In the genomic region with DNA sequence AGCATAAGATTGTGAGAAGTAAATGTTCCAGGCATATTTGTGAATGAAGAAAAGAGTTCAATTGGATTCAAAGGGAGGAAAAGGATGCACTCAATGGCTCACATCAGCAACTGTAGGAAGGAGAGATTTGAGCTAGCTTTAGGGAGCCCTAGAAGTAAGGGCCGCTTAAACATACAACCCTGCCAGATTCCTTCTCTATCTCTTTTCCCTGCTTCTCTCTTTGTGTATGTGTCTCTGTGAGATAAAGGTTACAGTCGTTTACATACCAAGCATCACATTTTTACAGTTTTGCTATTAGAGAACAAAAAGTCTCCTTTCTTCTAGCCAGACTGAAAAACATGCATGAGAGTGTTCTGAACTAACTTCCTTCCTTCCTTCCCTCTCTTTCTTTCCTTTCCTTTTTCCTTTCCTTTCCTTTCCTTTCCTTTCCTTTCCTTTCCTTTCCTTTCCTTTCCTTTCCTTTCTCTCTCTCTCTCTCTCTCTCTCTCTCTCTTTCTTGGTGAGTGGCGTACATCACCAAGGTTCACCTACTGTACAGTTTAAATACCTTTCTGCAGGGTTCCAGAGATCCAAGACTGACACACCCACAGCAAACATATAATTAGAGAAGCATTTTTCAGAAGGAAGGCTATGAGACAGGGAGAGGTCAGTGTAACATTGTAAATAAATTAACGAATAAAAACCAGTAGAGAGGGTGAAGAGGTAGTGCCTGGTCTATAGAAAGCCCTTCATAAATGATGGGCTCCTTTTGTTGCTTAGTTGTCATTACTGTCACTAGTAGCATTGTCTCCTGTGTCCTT, we compare ENCODE assay signal across 2 cellular contexts.
TF ChIP-seq lines count a peak whose summit lies in the region.

No MANE protein-coding gene starts in this region.

TF ChIP-seq in GM23338, 12 proteins besides CTCF, POLR2A, EP300 and RAD21 (continued from another document and continues in another):
- TF ChIP-seq, protein P1, sequence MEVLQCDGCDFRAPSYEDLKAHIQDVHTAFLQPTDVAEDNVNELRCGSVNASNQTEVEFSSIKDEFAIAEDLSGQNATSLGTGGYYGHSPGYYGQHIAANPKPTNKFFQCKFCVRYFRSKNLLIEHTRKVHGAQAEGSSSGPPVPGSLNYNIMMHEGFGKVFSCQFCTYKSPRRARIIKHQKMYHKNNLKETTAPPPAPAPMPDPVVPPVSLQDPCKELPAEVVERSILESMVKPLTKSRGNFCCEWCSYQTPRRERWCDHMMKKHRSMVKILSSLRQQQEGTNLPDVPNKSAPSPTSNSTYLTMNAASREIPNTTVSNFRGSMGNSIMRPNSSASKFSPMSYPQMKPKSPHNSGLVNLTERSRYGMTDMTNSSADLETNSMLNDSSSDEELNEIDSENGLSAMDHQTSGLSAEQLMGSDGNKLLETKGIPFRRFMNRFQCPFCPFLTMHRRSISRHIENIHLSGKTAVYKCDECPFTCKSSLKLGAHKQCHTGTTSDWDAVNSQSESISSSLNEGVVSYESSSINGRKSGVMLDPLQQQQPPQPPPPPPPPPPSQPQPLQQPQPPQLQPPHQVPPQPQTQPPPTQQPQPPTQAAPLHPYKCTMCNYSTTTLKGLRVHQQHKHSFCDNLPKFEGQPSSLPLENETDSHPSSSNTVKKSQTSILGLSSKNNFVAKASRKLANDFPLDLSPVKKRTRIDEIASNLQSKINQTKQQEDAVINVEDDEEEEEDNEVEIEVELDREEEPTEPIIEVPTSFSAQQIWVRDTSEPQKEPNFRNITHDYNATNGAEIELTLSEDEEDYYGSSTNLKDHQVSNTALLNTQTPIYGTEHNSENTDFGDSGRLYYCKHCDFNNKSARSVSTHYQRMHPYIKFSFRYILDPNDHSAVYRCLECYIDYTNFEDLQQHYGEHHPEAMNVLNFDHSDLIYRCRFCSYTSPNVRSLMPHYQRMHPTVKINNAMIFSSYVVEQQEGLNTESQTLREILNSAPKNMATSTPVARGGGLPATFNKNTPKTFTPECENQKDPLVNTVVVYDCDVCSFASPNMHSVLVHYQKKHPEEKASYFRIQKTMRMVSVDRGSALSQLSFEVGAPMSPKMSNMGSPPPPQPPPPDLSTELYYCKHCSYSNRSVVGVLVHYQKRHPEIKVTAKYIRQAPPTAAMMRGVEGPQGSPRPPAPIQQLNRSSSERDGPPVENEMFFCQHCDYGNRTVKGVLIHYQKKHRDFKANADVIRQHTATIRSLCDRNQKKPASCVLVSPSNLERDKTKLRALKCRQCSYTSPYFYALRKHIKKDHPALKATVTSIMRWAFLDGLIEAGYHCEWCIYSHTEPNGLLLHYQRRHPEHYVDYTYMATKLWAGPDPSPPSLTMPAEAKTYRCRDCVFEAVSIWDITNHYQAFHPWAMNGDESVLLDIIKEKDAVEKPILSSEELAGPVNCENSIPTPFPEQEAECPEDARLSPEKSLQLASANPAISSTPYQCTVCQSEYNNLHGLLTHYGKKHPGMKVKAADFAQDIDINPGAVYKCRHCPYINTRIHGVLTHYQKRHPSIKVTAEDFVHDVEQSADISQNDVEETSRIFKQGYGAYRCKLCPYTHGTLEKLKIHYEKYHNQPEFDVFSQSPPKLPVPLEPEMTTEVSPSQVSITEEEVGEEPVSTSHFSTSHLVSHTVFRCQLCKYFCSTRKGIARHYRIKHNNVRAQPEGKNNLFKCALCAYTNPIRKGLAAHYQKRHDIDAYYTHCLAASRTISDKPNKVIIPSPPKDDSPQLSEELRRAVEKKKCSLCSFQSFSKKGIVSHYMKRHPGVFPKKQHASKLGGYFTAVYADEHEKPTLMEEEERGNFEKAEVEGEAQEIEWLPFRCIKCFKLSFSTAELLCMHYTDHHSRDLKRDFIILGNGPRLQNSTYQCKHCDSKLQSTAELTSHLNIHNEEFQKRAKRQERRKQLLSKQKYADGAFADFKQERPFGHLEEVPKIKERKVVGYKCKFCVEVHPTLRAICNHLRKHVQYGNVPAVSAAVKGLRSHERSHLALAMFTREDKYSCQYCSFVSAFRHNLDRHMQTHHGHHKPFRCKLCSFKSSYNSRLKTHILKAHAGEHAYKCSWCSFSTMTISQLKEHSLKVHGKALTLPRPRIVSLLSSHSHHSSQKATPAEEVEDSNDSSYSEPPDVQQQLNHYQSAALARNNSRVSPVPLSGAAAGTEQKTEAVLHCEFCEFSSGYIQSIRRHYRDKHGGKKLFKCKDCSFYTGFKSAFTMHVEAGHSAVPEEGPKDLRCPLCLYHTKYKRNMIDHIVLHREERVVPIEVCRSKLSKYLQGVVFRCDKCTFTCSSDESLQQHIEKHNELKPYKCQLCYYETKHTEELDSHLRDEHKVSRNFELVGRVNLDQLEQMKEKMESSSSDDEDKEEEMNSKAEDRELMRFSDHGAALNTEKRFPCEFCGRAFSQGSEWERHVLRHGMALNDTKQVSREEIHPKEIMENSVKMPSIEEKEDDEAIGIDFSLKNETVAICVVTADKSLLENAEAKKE (CRISPR knock-in tag; IDR thresholded peaks at IDR 0.05), result no peak
- TF ChIP-seq POLR2AphosphoS5 (IDR thresholded peaks at IDR 0.05; ENCODE audit: low read depth) (no peak), ZNF114 (CRISPR knock-in tag; IDR thresholded peaks at IDR 0.05) (no peak), EZH2phosphoT487 (IDR thresholded peaks at IDR 0.05; ENCODE audit: unreplicated experiment) (no peak), NANOG (IDR thresholded peaks at IDR 0.05; ENCODE audit: borderline replicate concordance) (no peak), CREB1 (CRISPR knock-in tag; IDR thresholded peaks at IDR 0.05; ENCODE audit: low read depth) (no peak), JUNB (IDR thresholded peaks at IDR 0.05; ENCODE audit: unreplicated experiment) (no peak), REST (IDR thresholded peaks at IDR 0.05; ENCODE audit: unreplicated experiment) (no peak), EZH2 (IDR thresholded peaks at IDR 0.05; ENCODE audit: low read depth, unreplicated experiment) (no peak), STAT1 (IDR thresholded peaks at IDR 0.05; ENCODE audit: unreplicated experiment) (no peak)

TF ChIP-seq in K562, 482 proteins besides CTCF, POLR2A, EP300 and RAD21 (continued from another document):
- TF ChIP-seq, protein P2, sequence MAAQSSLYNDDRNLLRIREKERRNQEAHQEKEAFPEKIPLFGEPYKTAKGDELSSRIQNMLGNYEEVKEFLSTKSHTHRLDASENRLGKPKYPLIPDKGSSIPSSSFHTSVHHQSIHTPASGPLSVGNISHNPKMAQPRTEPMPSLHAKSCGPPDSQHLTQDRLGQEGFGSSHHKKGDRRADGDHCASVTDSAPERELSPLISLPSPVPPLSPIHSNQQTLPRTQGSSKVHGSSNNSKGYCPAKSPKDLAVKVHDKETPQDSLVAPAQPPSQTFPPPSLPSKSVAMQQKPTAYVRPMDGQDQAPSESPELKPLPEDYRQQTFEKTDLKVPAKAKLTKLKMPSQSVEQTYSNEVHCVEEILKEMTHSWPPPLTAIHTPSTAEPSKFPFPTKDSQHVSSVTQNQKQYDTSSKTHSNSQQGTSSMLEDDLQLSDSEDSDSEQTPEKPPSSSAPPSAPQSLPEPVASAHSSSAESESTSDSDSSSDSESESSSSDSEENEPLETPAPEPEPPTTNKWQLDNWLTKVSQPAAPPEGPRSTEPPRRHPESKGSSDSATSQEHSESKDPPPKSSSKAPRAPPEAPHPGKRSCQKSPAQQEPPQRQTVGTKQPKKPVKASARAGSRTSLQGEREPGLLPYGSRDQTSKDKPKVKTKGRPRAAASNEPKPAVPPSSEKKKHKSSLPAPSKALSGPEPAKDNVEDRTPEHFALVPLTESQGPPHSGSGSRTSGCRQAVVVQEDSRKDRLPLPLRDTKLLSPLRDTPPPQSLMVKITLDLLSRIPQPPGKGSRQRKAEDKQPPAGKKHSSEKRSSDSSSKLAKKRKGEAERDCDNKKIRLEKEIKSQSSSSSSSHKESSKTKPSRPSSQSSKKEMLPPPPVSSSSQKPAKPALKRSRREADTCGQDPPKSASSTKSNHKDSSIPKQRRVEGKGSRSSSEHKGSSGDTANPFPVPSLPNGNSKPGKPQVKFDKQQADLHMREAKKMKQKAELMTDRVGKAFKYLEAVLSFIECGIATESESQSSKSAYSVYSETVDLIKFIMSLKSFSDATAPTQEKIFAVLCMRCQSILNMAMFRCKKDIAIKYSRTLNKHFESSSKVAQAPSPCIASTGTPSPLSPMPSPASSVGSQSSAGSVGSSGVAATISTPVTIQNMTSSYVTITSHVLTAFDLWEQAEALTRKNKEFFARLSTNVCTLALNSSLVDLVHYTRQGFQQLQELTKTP (IDR thresholded peaks at IDR 0.05; ENCODE audit: low read depth in 1 of 2, partially characterized antibody in 2 of 2), result peak in 1 of 2 experiments; percentile 29
- no peak for TF ChIP-seq SIX5 (IDR thresholded peaks at IDR 0.05; ENCODE audit: borderline replicate concordance in 1 of 2, insufficient read depth in 1 of 2, low read depth in 1 of 2, low read length in 2 of 2)
- no peak for TF ChIP-seq ZNF717 (CRISPR knock-in tag; IDR thresholded peaks at IDR 0.05)
- no peak for TF ChIP-seq CBX8 (IDR thresholded peaks at IDR 0.05; ENCODE audit: borderline replicate concordance, extremely low read depth, low read depth, low read length, poor library complexity, severe bottlenecking)
- no peak for TF ChIP-seq E4F1 (CRISPR knock-in tag; IDR thresholded peaks at IDR 0.05; ENCODE audit: borderline replicate concordance)
- TF ChIP-seq ELF2 (CRISPR knock-in tag; IDR thresholded peaks at IDR 0.05), result no peak
- TF ChIP-seq GATAD2B (IDR thresholded peaks at IDR 0.05; ENCODE audit: borderline replicate concordance), result no peak
- peak; percentile 57 for TF ChIP-seq ARID1B (IDR thresholded peaks at IDR 0.05)
- peak; percentile 58 for TF ChIP-seq CBFA2T3 (IDR thresholded peaks at IDR 0.05)
- TF ChIP-seq TRIM28 (IDR thresholded peaks at IDR 0.05), result no peak
- no peak for TF ChIP-seq BMI1 (IDR thresholded peaks at IDR 0.05; ENCODE audit: low read length)
- TF ChIP-seq TEAD4 (IDR thresholded peaks at IDR 0.05; ENCODE audit: low read length), result peak; percentile 33; the same call in 1 of the 2 replicates
- TF ChIP-seq TEAD4 (CRISPR knock-in tag; IDR thresholded peaks at IDR 0.05; ENCODE audit: borderline replicate concordance), result no peak
- no peak for TF ChIP-seq ZNF398 (CRISPR knock-in tag; IDR thresholded peaks at IDR 0.05)
- 0 out of 2 replicates have a peak, but pooled peaks have one; percentile 16 for TF ChIP-seq SMARCA4 (IDR thresholded peaks at IDR 0.05)
- no peak for TF ChIP-seq IRF2 (CRISPR knock-in tag; IDR thresholded peaks at IDR 0.05)
- TF ChIP-seq IRF1 (CRISPR knock-in tag; IDR thresholded peaks at IDR 0.05; ENCODE audit: borderline replicate concordance), result no peak
- no peak for TF ChIP-seq MAX (CRISPR knock-in tag; IDR thresholded peaks at IDR 0.05)
- TF ChIP-seq, protein P3, sequence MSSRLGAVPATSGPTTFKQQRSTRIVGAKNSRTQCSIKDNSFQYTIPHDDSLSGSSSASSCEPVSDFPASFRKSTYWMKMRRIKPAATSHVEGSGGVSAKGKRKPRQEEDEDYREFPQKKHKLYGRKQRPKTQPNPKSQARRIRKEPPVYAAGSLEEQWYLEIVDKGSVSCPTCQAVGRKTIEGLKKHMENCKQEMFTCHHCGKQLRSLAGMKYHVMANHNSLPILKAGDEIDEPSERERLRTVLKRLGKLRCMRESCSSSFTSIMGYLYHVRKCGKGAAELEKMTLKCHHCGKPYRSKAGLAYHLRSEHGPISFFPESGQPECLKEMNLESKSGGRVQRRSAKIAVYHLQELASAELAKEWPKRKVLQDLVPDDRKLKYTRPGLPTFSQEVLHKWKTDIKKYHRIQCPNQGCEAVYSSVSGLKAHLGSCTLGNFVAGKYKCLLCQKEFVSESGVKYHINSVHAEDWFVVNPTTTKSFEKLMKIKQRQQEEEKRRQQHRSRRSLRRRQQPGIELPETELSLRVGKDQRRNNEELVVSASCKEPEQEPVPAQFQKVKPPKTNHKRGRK (tag; IDR thresholded peaks at IDR 0.05), result peak; percentile 58
- peak in 1 of 2 experiments; percentile 51; a peak in 1 of 4 replicates for TF ChIP-seq KDM1A (IDR thresholded peaks at IDR 0.05)
- TF ChIP-seq TGIF2 (CRISPR knock-in tag; IDR thresholded peaks at IDR 0.05), result no peak
- peak; percentile 43; the same call in 1 of the 2 replicates for TF ChIP-seq TCF3 (CRISPR knock-in tag; IDR thresholded peaks at IDR 0.05)
- TF ChIP-seq CBX1 (IDR thresholded peaks at IDR 0.05; ENCODE audit: low read depth), result no peak
- no peak for TF ChIP-seq SMARCC2 (IDR thresholded peaks at IDR 0.05; ENCODE audit: low read depth)
- TF ChIP-seq ZNF79 (CRISPR knock-in tag; IDR thresholded peaks at IDR 0.05; ENCODE audit: low read depth), result no peak
- TF ChIP-seq TAL1 (IDR thresholded peaks at IDR 0.05), result peak; percentile 31; the same call in 1 of the 2 replicates
- TF ChIP-seq TCF15 (CRISPR knock-in tag; IDR thresholded peaks at IDR 0.05), result no peak
- peak; percentile 59 for TF ChIP-seq DPF2 (IDR thresholded peaks at IDR 0.05)
